ENCODE assay signal across 10 cellular contexts in genomic region chr1:161531986-161532875, GRCh38.
DNase-seq lines count a peak whose midpoint lies in the region; ATAC-seq lines count a peak whose summit lies in the region.
"Had no signal": no experiment of that assay in that cellular context is flagged by ENCODE, and none has a peak within 500 bp of the region (broad histone marks: within the 10 kb centered on the region; RNA-seq: fewer than 3 reads in every experiment).

No MANE protein-coding gene starts in this region.

- H3K36me3 ChIP-seq in iPS-18a (ENCODE audit: control insufficient read depth, low read depth, low read length): no peaks in the 10 kb centered on the region
- no peaks in the 10 kb centered on the region for H3K36me3 ChIP-seq in subcutaneous abdominal adipose tissue (ENCODE audit: control insufficient read depth in 5 of 5, insufficient read depth in 5 of 5, low read length in 5 of 5)

- no peak for DNase-seq in T-helper 2 cell treated with Interferon-gamma antibody and Interleukin-4, amounts not matched to agents 5 μg/mL and 100 μg/mL, for 36 hours (ENCODE audit: low spot score)
- no peak for DNase-seq in T-helper 2 cell
- no peak for DNase-seq in activated naive CD8-positive, alpha-beta T cell treated with anti-CD3 and anti-CD28 coated beads, Interleukin-2, amount 50 U/mL, for 24 hours
- DNase-seq in activated effector memory CD4-positive, alpha-beta T cell treated with Interleukin-2 at 50 U/mL for 16 hours: no peak
- DNase-seq: cerebellar nuclear complex, NCI-H82 had no signal

- H3K27me3 ChIP-seq in iPS-18a (ENCODE audit: control insufficient read depth, insufficient read depth, low read length) (no peaks in the 10 kb centered on the region), subcutaneous abdominal adipose tissue (ENCODE audit: control insufficient read depth in 5 of 5, insufficient read depth in 4 of 5, low read length in 5 of 5) (no peaks in the 10 kb centered on the region)

- peak overlapping the region; percentile 58 for H3K27ac Mint-ChIP-seq in T-helper 2 cell treated with Interferon-gamma antibody and Interleukin-4, amounts not matched to agents 5 μg/mL and 100 μg/mL, for 36 hours
- peak overlapping the region; percentile 46 for H3K27ac Mint-ChIP-seq in activated naive CD8-positive, alpha-beta T cell treated with anti-CD3 and anti-CD28 coated beads, Interleukin-2, amount 50 U/mL, for 24 hours

- H3K9ac ChIP-seq in iPS-18a (ENCODE audit: low read length) (no peak overlapping the region), subcutaneous abdominal adipose tissue (ENCODE audit: low read length in 5 of 5) (no peak overlapping the region)

- peaks cover 19% of the 10 kb centered on the region for H3K4me1 Mint-ChIP-seq in T-helper 2 cell treated with Interferon-gamma antibody and Interleukin-4, amounts not matched to agents 5 μg/mL and 100 μg/mL, for 36 hours (ENCODE audit: low read depth)
- peaks cover 23% of the 10 kb centered on the region for H3K4me1 Mint-ChIP-seq in activated naive CD8-positive, alpha-beta T cell treated with anti-CD3 and anti-CD28 coated beads, Interleukin-2, amount 50 U/mL, for 24 hours

- no peak for ATAC-seq in activated naive CD8-positive, alpha-beta T cell treated with anti-CD3 and anti-CD28 coated beads, Interleukin-2, amount 50 U/mL, for 24 hours
- ATAC-seq in HG03159 (IDR thresholded peaks at IDR 0.05; ENCODE audit: unreplicated experiment) (no peak), HG03108 (IDR thresholded peaks at IDR 0.05; ENCODE audit: unreplicated experiment) (no peak)

- no peak overlapping the region for H3K27ac ChIP-seq in iPS-18a (ENCODE audit: low read length)
- peak overlapping the region; percentile 69 for H3K27ac ChIP-seq in subcutaneous abdominal adipose tissue (ENCODE audit: low read depth, low read length)

- peaks cover 5% of the 10 kb centered on the region for H3K36me3 Mint-ChIP-seq in T-helper 2 cell treated with Interferon-gamma antibody and Interleukin-4, amounts not matched to agents 5 μg/mL and 100 μg/mL, for 36 hours (ENCODE audit: low read depth)
- H3K36me3 Mint-ChIP-seq in activated naive CD8-positive, alpha-beta T cell treated with anti-CD3 and anti-CD28 coated beads, Interleukin-2, amount 50 U/mL, for 24 hours (ENCODE audit: low read depth): peaks cover 8% of the 10 kb centered on the region

- no peaks in the 10 kb centered on the region for H3K9me3 ChIP-seq in iPS-18a (ENCODE audit: control insufficient read depth, low read depth, low read length)
- H3K9me3 ChIP-seq in subcutaneous abdominal adipose tissue (ENCODE audit: control insufficient read depth in 5 of 5, low read length in 5 of 5): no peaks in the 10 kb centered on the region

- H3K4me3 Mint-ChIP-seq in T-helper 2 cell treated with Interferon-gamma antibody and Interleukin-4, amounts not matched to agents 5 μg/mL and 100 μg/mL, for 36 hours: peak overlapping the region; percentile 42
- H3K4me3 Mint-ChIP-seq in activated naive CD8-positive, alpha-beta T cell treated with anti-CD3 and anti-CD28 coated beads, Interleukin-2, amount 50 U/mL, for 24 hours: no peak overlapping the region

- no peaks in the 10 kb centered on the region for H3K9me3 Mint-ChIP-seq in T-helper 2 cell treated with Interferon-gamma antibody and Interleukin-4, amounts not matched to agents 5 μg/mL and 100 μg/mL, for 36 hours
- H3K9me3 Mint-ChIP-seq in activated naive CD8-positive, alpha-beta T cell treated with anti-CD3 and anti-CD28 coated beads, Interleukin-2, amount 50 U/mL, for 24 hours: no peaks in the 10 kb centered on the region

- peaks cover 13% of the 10 kb centered on the region for H3K27me3 Mint-ChIP-seq in T-helper 2 cell treated with Interferon-gamma antibody and Interleukin-4, amounts not matched to agents 5 μg/mL and 100 μg/mL, for 36 hours (ENCODE audit: low read depth)
- H3K27me3 Mint-ChIP-seq in activated naive CD8-positive, alpha-beta T cell treated with anti-CD3 and anti-CD28 coated beads, Interleukin-2, amount 50 U/mL, for 24 hours: peaks cover 16% of the 10 kb centered on the region

- H3K4me1 ChIP-seq in iPS-18a (ENCODE audit: control insufficient read depth, low read depth, low read length) (peaks cover 7% of the 10 kb centered on the region), subcutaneous abdominal adipose tissue (ENCODE audit: control insufficient read depth in 5 of 5, insufficient read depth in 5 of 5, low read length in 5 of 5) (peaks cover 0 to 21% (median 18%) of the 10 kb centered on the region in 5 donors)

- peak overlapping the region; percentile 79 for H3K4me3 ChIP-seq in iPS-18a (ENCODE audit: low read length)
- H3K4me3 ChIP-seq in subcutaneous abdominal adipose tissue (ENCODE audit: low read depth in 1 of 5, low read length in 5 of 5): peak overlapping the region in 3 of 5 donors; percentile 16 to 75 (median 74)
